31 cellular contexts compared by ENCODE assay signal in genomic region chr4:4506961-4507360, GRCh38. TPM values are rescaled to one million over a fixed set of nuclear protein-coding genes. Genes with fewer than 3 reads are reported as not detected.
DNase-seq lines count a peak whose midpoint lies in the region; FAIRE-seq and TF ChIP-seq lines count a peak whose summit lies in the region.
"Had no signal": no experiment of that assay in that cellular context is flagged by ENCODE, and none has a peak within 500 bp of the region (broad histone marks: within the 10 kb centered on the region; RNA-seq: fewer than 3 reads in every experiment).

No MANE protein-coding gene starts in this region.

- FAIRE-seq in GM12892 (lab: Jason Lieb, UNC) = peak; percentile 30
- FAIRE-seq: pancreas, small intestine, TTC549 had no signal

- no peak overlapping the region for H3K27ac ChIP-seq in testis
- H3K27ac ChIP-seq: adrenal gland, esophagus squamous epithelium, gastrocnemius medialis, pancreas had no signal

- intact Hi-C loops in testis (cut with DNase I; ENCODE audit: low total_unique reads) = no loop called here

- no peaks in the 10 kb centered on the region for H3K4me1 ChIP-seq in testis
- H3K4me1 ChIP-seq: esophagus squamous epithelium, gastrocnemius medialis had no signal

- H3K9me3 ChIP-seq in MG63 (no peaks in the 10 kb centered on the region), testis (no peaks in the 10 kb centered on the region)
- H3K9me3 ChIP-seq: adrenal gland, Caco-2, esophagus squamous epithelium, gastrocnemius medialis, pancreas had no signal

- TF ChIP-seq CTCF in testis (IDR thresholded peaks at IDR 0.05) = no peak

- 48 to 75% methylated on average over 5 of the region's 5 CpGs for WGBS in testis, 2 donors

- H3K27me3 ChIP-seq in MG63 (no peaks in the 10 kb centered on the region), testis (no peaks in the 10 kb centered on the region)
- H3K27me3 ChIP-seq: adrenal gland, esophagus squamous epithelium, gastrocnemius medialis, pancreas had no signal

- H3K36me3 ChIP-seq in MG63 (peaks cover 4% of the 10 kb centered on the region; the same call in 1 of the 2 replicates), testis (ENCODE audit: low read depth, missing control alignments) (no peaks in the 10 kb centered on the region)
- H3K36me3 ChIP-seq: adrenal gland, gastrocnemius medialis, pancreas had no signal

- TF ChIP-seq POLR2A in GM12892 (IDR thresholded peaks at IDR 0.05; ENCODE audit: low read depth, low read length) (no peak), testis (IDR thresholded peaks at IDR 0.05) (no peak)

- no peak for DNase-seq in GM12892 (ENCODE audit: insufficient read length)
- DNase-seq in MG63 = peak; percentile 42
- DNase-seq in iris pigment epithelial cell (ENCODE audit: low read depth) = peak; percentile 43
- DNase-seq in testis = peak; percentile 61
- no peak for DNase-seq in stimulated activated CD4-positive, alpha-beta T cell treated with anti-CD3 and anti-CD28 coated beads, Interleukin-1b, Interleukin-23, amount 100 ng/mL, for 48 hours
- no peak for DNase-seq in Kasumi-1 (lab: John Stamatoyannopoulos, UW)
- no peak for DNase-seq in activated CD4-positive, alpha-beta T cell treated with anti-CD3 and anti-CD28 coated beads, Interleukin-2, amount 50 U/mL, for 1 hour
- DNase-seq: activated CD4-positive, CD25-positive, alpha-beta regulatory T cell treated with anti-CD3 and anti-CD28 coated beads, Interleukin-2, amount 50 U/mL, for 72 hours; activated CD8-positive, alpha-beta memory T cell treated with anti-CD3 and anti-CD28 coated beads, Interleukin-2, amount 50 U/mL, for 48 hours; activated CD8-positive, alpha-beta T cell treated with anti-CD3 and anti-CD28 coated beads for 36 hours; activated naive CD4-positive, alpha-beta T cell treated with anti-CD3 and anti-CD28 coated beads, Interleukin-2, amount 10 ng/mL, durations not matched to agents 7 days and 5 days; adrenal gland; C1 segment of cervical spinal cord; Caco-2; central memory CD4-positive, alpha-beta T cell; dermis blood vessel endothelial cell; esophagus squamous epithelium; gastrocnemius medialis; kidney glomerular epithelial cell; MV-4-11; NCI-H1694 treated with DMSO at 0.1 percent for 48 hours; NCI-H2171 treated with DMSO at 0.1 percent for 48 hours; NCI-H526; nephron progenitor cell; pancreas; retina; small intestine; stimulated activated naive CD8-positive, alpha-beta T cell treated with anti-CD3 and anti-CD28 coated beads, Interleukin-15, Interleukin-2, amounts not matched to agents 100 U/mL and 50 U/mL, for 24 hours; T-helper 17 cell had no signal

- H3K4me3 ChIP-seq in MG63 = no peak overlapping the region
- no peak overlapping the region for H3K4me3 ChIP-seq in testis
- H3K4me3 ChIP-seq: adrenal gland, esophagus squamous epithelium, gastrocnemius medialis, lung, pancreas had no signal

RNA-seq across cellular contexts. Expression of gene STX18, which starts 34.9 kb away (rescaled TPM):
- 21.8 TPM for polyA plus RNA-seq in GM12892 (2012; ENCODE audit: missing spikeins)
- total RNA-seq in MG63 (2014; rRNA removed; shearing (Covaris generic); ENCODE audit: low replicate concordance) = 20.2 and 38.3 TPM in 2 replicates
- 10 to 100 TPM; 53.5 to 55.0 TPM for total RNA-seq in testis
- 111 TPM for polyA plus RNA-seq in testis (ENCODE audit: insufficient read depth, low read depth, low replicate concordance)

Comparison
In these comparisons a context has a peak if more than half of its experiments do, and no peak if none do; other contexts are left out.
1. DNase-seq: peak in MG63 (single experiment), iris pigment epithelial cell (single experiment) and testis (single experiment); none in GM12892 (single experiment), stimulated activated CD4-positive, alpha-beta T cell treated with anti-CD3 and anti-CD28 coated beads, Interleukin-1b, Interleukin-23, amount 100 ng/mL, for 48 hours (single experiment), Kasumi-1 (0 of 2) and activated CD4-positive, alpha-beta T cell treated with anti-CD3 and anti-CD28 coated beads, Interleukin-2, amount 50 U/mL, for 1 hour (single experiment).